ENCODE assay signal across 8 cellular contexts in genomic region chr10:112950714-112951348, GRCh38. TPM values are rescaled to one million over a fixed set of nuclear protein-coding genes. Genes with fewer than 3 reads are reported as not detected.
DNase-seq lines count a peak whose midpoint lies in the region; ATAC-seq and TF ChIP-seq lines count a peak whose summit lies in the region.

No MANE protein-coding gene starts in this region.

- H2BK20ac ChIP-seq in IMR-90 (ENCODE audit: low read depth, low read length): no peak overlapping the region

- WGBS in IMR-90 (ENCODE audit: extremely low coverage in 2 of 2, insufficient read length in 1 of 2), 2 experiments: no CpG with 5 or more reads among the region's 54 CpGs

- in situ Hi-C loops in IMR-90 (cut with MboI; ENCODE audit: low sequenced_read_pairs): no loop called here

- peak overlapping the region; percentile 81 for H2AFZ ChIP-seq in IMR-90 (replicated peaks; ENCODE audit: low read length, poor library complexity)

- BruUV-seq in IMR-90 (replicated peaks; lab: Mats Ljungman, UMichigan): no TSS peak

- H3K27ac ChIP-seq in IMR-90 (ENCODE audit: insufficient read depth, low read length): peak overlapping the region; percentile 99
- H3K27ac ChIP-seq in naive thymus-derived CD4-positive, alpha-beta T cell (ENCODE audit: low read depth, low read length): peak overlapping the region; percentile 22

- peak overlapping the region; percentile 88 for H2BK5ac ChIP-seq in IMR-90 (ENCODE audit: low read depth, low read length, poor library complexity, severe bottlenecking)

- peak overlapping the region; percentile 74 for H2BK120ac ChIP-seq in IMR-90 (ENCODE audit: low read depth, low read length)

- no peak; the same call in 1 of the 2 replicates for ATAC-seq in IMR-90 (ENCODE audit: low read depth)
- no peak for ATAC-seq in WTC11
- ATAC-seq in naive thymus-derived CD4-positive, alpha-beta T cell: no peak
- no peak for ATAC-seq in GM19324 (IDR thresholded peaks at IDR 0.05; ENCODE audit: low FRiP score, unreplicated experiment)

- dilution Hi-C loops in IMR-90 (cut with HindIII; ENCODE audit: low sequenced_read_pairs, unreplicated experiment): no loop called here

- DNase-seq in BJ (ENCODE audit: low read depth) (no peak), IMR-90 (peak; percentile 49), WTC11 (ENCODE audit: low spot score) (peak; percentile 21), epithelial cell of esophagus (ENCODE audit: low read depth) (peak; percentile 60), cerebellar nuclear complex (lab: John Stamatoyannopoulos, UW) (no peak), DMS114 treated with DMSO at 0.1 percent for 48 hours (lab: John Stamatoyannopoulos, UW; ENCODE audit: unreplicated experiment) (no peak)
- peak in 7 of 9 donors; percentile 8 to 50 (median 24) for DNase-seq in naive thymus-derived CD4-positive, alpha-beta T cell

- H3K9ac ChIP-seq in IMR-90 (ENCODE audit: low read depth, low read length): peak overlapping the region; percentile 95

- no peaks in the 10 kb centered on the region; the same call in 1 of the 2 replicates for H3K27me3 Mint-ChIP-seq in WTC11 (ENCODE audit: low read depth)
- peaks cover 19 to 84% (median 29%) of the 10 kb centered on the region in 5 donors for H3K27me3 Mint-ChIP-seq in naive thymus-derived CD4-positive, alpha-beta T cell

- peak overlapping the region; percentile 98 for H3K23ac ChIP-seq in IMR-90 (ENCODE audit: low read depth, low read length)

- intact Hi-C loops in IMR-90 (cut with micrococcal nuclease): loop anchor here (1.0 to 10.0 kb wide), 5 partner anchors 139 to 476 kb away; no protein-coding TSS in a partner anchor
- intact Hi-C loops in naive thymus-derived CD4-positive, alpha-beta T cell (cut with micrococcal nuclease): loop anchor here in 1 of 2 donors (1.0 to 10.0 kb wide), 4 partner anchors 56 to 768 kb away; partner anchors contain the start of gene GPAM

- H3K4me3 ChIP-seq in BJ (ENCODE audit: low read depth, low read length): peak overlapping the region; percentile 78
- H3K4me3 ChIP-seq in IMR-90 (ENCODE audit: insufficient read depth, low read depth, low read length): peak overlapping the region; percentile 90
- peak overlapping the region; percentile 71 for H3K4me3 ChIP-seq in epithelial cell of esophagus (ENCODE audit: low read length)
- peak overlapping the region; percentile 62 for H3K4me3 ChIP-seq in naive thymus-derived CD4-positive, alpha-beta T cell (ENCODE audit: low read length)

- peaks cover 4% of the 10 kb centered on the region; the same call in 1 of the 2 replicates for H4K20me1 ChIP-seq in IMR-90 (ENCODE audit: insufficient read depth, low read length)

- peak overlapping the region; percentile 74 for H2AK9ac ChIP-seq in IMR-90 (replicated peaks; ENCODE audit: low read depth, low read length, poor library complexity)

- TF ChIP-seq CTCF in BJ (IDR thresholded peaks at IDR 0.05; ENCODE audit: insufficient read depth, low read depth, low read length) (no peak), IMR-90 (conservative IDR thresholded peaks at IDR 0.05; ENCODE audit: low read depth, low read length) (no peak), WTC11 (IDR thresholded peaks at IDR 0.05) (no peak), epithelial cell of esophagus (IDR thresholded peaks at IDR 0.05; ENCODE audit: insufficient read depth, low read depth, low read length, missing control alignments) (no peak)

- peaks cover 58% of the 10 kb centered on the region for H3K4me1 Mint-ChIP-seq in WTC11
- H3K4me1 Mint-ChIP-seq in naive thymus-derived CD4-positive, alpha-beta T cell: peaks cover 15 to 46% (median 33%) of the 10 kb centered on the region in 7 donors

- H3K27me3 ChIP-seq in BJ (ENCODE audit: control insufficient read depth, insufficient read depth, low read length): no peaks in the 10 kb centered on the region
- H3K27me3 ChIP-seq in IMR-90 (ENCODE audit: control insufficient read depth, insufficient read depth, low read length): no peaks in the 10 kb centered on the region
- peaks cover 0 to 3% of the 10 kb centered on the region in 2 donors for H3K27me3 ChIP-seq in naive thymus-derived CD4-positive, alpha-beta T cell (ENCODE audit: control insufficient read depth in 2 of 2, insufficient read depth in 2 of 2, low read length in 2 of 2)

- no peak overlapping the region for H2BK15ac ChIP-seq in IMR-90 (ENCODE audit: low read depth, low read length)

- H3K9me1 ChIP-seq in IMR-90 (ENCODE audit: insufficient read depth, low read length): no peaks in the 10 kb centered on the region

- peak overlapping the region; percentile 99 for H3K27ac Mint-ChIP-seq in WTC11
- H3K27ac Mint-ChIP-seq in naive thymus-derived CD4-positive, alpha-beta T cell: peak overlapping the region; percentile 49 to 94 (median 79)

- H3K18ac ChIP-seq in IMR-90 (ENCODE audit: low read depth, low read length): peak overlapping the region; percentile 78; the same call in 1 of the 2 replicates

- H4K8ac ChIP-seq in IMR-90 (ENCODE audit: low read depth in 2 of 2, low read length in 2 of 2): peak overlapping the region in 1 of 2 experiments; percentile 68; a peak in 1 of 4 replicates

- no peaks in the 10 kb centered on the region for H3K9me3 ChIP-seq in IMR-90 (ENCODE audit: control insufficient read depth, insufficient read depth, low read length)
- no peaks in the 10 kb centered on the region for H3K9me3 ChIP-seq in naive thymus-derived CD4-positive, alpha-beta T cell (ENCODE audit: control insufficient read depth in 2 of 3, low read length in 3 of 3)

- TF ChIP-seq RAD21 in IMR-90 (IDR thresholded peaks at IDR 0.05; ENCODE audit: low read length): peak; percentile 8; the same call in 1 of the 2 replicates

- H3K79me1 ChIP-seq in IMR-90 (ENCODE audit: low read depth in 1 of 2, low read length in 2 of 2): peaks cover 0 to 14% of the 10 kb centered on the region in 2 experiments; a peak in 2 of 4 replicates

- peaks cover 16% of the 10 kb centered on the region for H3K36me3 Mint-ChIP-seq in WTC11
- peaks cover 0 to 7% (median 0%) of the 10 kb centered on the region in 5 donors for H3K36me3 Mint-ChIP-seq in naive thymus-derived CD4-positive, alpha-beta T cell

- TF ChIP-seq POLR2A in IMR-90 (IDR thresholded peaks at IDR 0.05; ENCODE audit: low read depth, low read length): no peak

- no peak overlapping the region; the same call in 1 of the 2 replicates for H2AK5ac ChIP-seq in IMR-90 (ENCODE audit: low read depth, low read length)

- no peaks in the 10 kb centered on the region for H3K9me3 Mint-ChIP-seq in WTC11
- H3K9me3 Mint-ChIP-seq in naive thymus-derived CD4-positive, alpha-beta T cell: no peaks in the 10 kb centered on the region

- peak overlapping the region; percentile 27 for H4K5ac ChIP-seq in IMR-90 (ENCODE audit: low read depth, low read length)

- peaks cover 2% of the 10 kb centered on the region; the same call in 1 of the 2 replicates for H3K4me1 ChIP-seq in IMR-90 (ENCODE audit: control insufficient read depth, insufficient read depth, low read length)
- peaks cover 0 to 3% of the 10 kb centered on the region in 2 donors for H3K4me1 ChIP-seq in naive thymus-derived CD4-positive, alpha-beta T cell (ENCODE audit: control insufficient read depth in 2 of 2, insufficient read depth in 2 of 2, low read length in 2 of 2)

- peak overlapping the region; percentile 58; the same call in 1 of the 2 replicates for H3K14ac ChIP-seq in IMR-90 (replicated peaks; ENCODE audit: low read depth, low read length)

- H3K36me3 ChIP-seq in BJ (ENCODE audit: control insufficient read depth, insufficient read depth, low read length) (no peaks in the 10 kb centered on the region; the same call in 1 of the 2 replicates), IMR-90 (ENCODE audit: control insufficient read depth, insufficient read depth, low read length) (no peaks in the 10 kb centered on the region)
- no peaks in the 10 kb centered on the region for H3K36me3 ChIP-seq in naive thymus-derived CD4-positive, alpha-beta T cell (ENCODE audit: control insufficient read depth in 2 of 3, insufficient read depth in 3 of 3, low read length in 3 of 3)

- POLR2A ChIA-PET in BJ (lab: Charles Lee) (no interaction called here), IMR-90 (lab: Charles Lee; ENCODE audit: unreplicated experiment) (no interaction called here), WTC11 (lab: Charles Lee) (interaction anchor here (0.6 to 1.1 kb wide), 7 partner anchors 7 to 391 kb away, joined by 3 to 6 read pairs (median 3); no protein-coding TSS in a partner anchor)
- POLR2A ChIA-PET in naive thymus-derived CD4-positive, alpha-beta T cell (lab: Charles Lee): interaction anchor here (0.6 kb wide), 1 partner anchor 856 kb away, joined by 3 read pairs; no protein-coding TSS in a partner anchor

- peak overlapping the region; percentile 99 for H3K4me3 Mint-ChIP-seq in WTC11
- H3K4me3 Mint-ChIP-seq in naive thymus-derived CD4-positive, alpha-beta T cell: peak overlapping the region; percentile 84 to 98 (median 94)

- H4K91ac ChIP-seq in IMR-90 (ENCODE audit: insufficient read depth, low read depth, low read length): no peak overlapping the region

- H3K56ac ChIP-seq in IMR-90 (ENCODE audit: extremely low read depth, insufficient read depth, low read length): peak overlapping the region; percentile 92; the same call in 1 of the 2 replicates

- CTCF ChIA-PET in BJ (lab: Yijun Ruan, JAX): no interaction called here
- CTCF ChIA-PET in IMR-90 (lab: Yijun Ruan, JAX): no interaction called here
- CTCF ChIA-PET in WTC11 (lab: Charles Lee): interaction anchor here (0.7 to 0.8 kb wide), 3 partner anchors 11 to 483 kb away, joined by 4 to 7 read pairs (median 5); no protein-coding TSS in a partner anchor
- CTCF ChIA-PET in naive thymus-derived CD4-positive, alpha-beta T cell (lab: Charles Lee): no interaction called here

- peak overlapping the region; percentile 88 for H3K4me2 ChIP-seq in IMR-90 (ENCODE audit: low read depth, low read length)

- H3K4ac ChIP-seq in IMR-90 (ENCODE audit: low read depth, low read length): peak overlapping the region; percentile 81

TF ChIP-seq in IMR-90, 13 proteins besides CTCF, POLR2A, EP300 and RAD21 (continues in another document):
- no peak for TF ChIP-seq BHLHE40 (IDR thresholded peaks at IDR 0.05; ENCODE audit: low read depth, low read length)

TF ChIP-seq in WTC11, 78 proteins besides CTCF, POLR2A, EP300 and RAD21 (continues in another document):
- no peak for TF ChIP-seq NR3C1 (CRISPR knock-in tag; conservative IDR thresholded peaks at IDR 0.05; ENCODE audit: low read depth)
- no peak for TF ChIP-seq TEAD4 (CRISPR knock-in tag; IDR thresholded peaks at IDR 0.05)
- TF ChIP-seq NFATC4 (CRISPR knock-in tag; IDR thresholded peaks at IDR 0.05): no peak

RNA-seq across cellular contexts. Expression of gene TCF7L2, which starts 0.8 kb away (rescaled TPM):
- polyA plus RNA-seq in BJ (2011; rRNA removed) (7.7 and 11.3 TPM in 2 replicates), IMR-90 (2012; rRNA removed) (12.2 and 16.6 TPM in 2 replicates)
- polyA minus RNA-seq in BJ (2011; rRNA and poly(A)+ RNA removed): 13.6 and 20.5 TPM in 2 replicates
- total RNA-seq in IMR-90 (2012; rRNA removed) (1.3 and 1.7 TPM in 2 replicates), WTC11 (2021) (44.5 to 51.4 TPM (median 51.1 TPM) in 3 replicates)
- polyA plus RNA-seq in IMR-90 (2012; cell fraction: cytosol; rRNA removed): 9.2 and 13.9 TPM in 2 replicates
- 39.1 and 40.0 TPM in 2 replicates for polyA plus RNA-seq in IMR-90 (2012; cell fraction: nucleus; rRNA removed; ENCODE audit: low replicate concordance)
- 10 to 100 TPM in 1 of 5 experiments, 1 to 10 TPM in 3, under 1 TPM in 1; 0.39 to 31.4 (median 3.5) TPM for total RNA-seq in naive thymus-derived CD4-positive, alpha-beta T cell
- polyA plus RNA-seq in naive thymus-derived CD4-positive, alpha-beta T cell: 1 to 10 TPM; 1.7 to 3.1 TPM

Comparison
In these comparisons a context has a peak if more than half of its experiments do, and no peak if none do; other contexts are left out.
1. DNase-seq: peak in IMR-90 (single experiment), WTC11 (single experiment), epithelial cell of esophagus (single experiment) and naive thymus-derived CD4-positive, alpha-beta T cell (7 of 9); none in BJ (single experiment), cerebellar nuclear complex (0 of 2) and DMS114 treated with DMSO at 0.1 percent for 48 hours (single experiment).
2. POLR2A ChIA-PET loops: an anchor here in WTC11 (0.6 to 1.1 kb wide) and naive thymus-derived CD4-positive, alpha-beta T cell (0.6 kb wide); none called in BJ and IMR-90.
3. Peak in every context shown above with its lines, with median percentiles within 50 percentile points of each other: H3K4me3 ChIP-seq.